ENCODE assay signal across 19 cellular contexts in the genomic region with DNA sequence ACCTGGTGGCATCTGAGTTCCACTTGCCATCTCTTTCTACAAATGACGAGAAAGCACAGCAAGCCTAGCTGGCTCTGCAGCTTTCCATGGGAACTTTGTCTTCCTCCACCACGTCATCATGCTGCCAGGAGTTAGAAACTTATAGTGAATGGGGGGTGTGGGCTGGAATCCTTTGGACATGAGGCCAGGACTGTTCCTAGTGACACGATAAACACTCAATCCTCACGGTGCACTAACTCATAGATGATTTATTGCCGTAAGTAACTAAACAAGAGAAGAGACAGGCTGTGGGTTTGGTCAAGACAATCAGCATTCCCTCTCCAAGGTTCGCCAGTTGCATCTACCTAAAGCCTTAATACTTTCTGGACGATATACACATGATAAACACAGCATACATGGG. TPM values are rescaled to one million over a fixed set of nuclear protein-coding genes. Genes with fewer than 3 reads are reported as not detected.
A peak's percentile ranks its signal among the peaks of the same experiment; 100 is the strongest.
DNase-seq lines count a peak whose midpoint lies in the region; ATAC-seq and TF ChIP-seq lines count a peak whose summit lies in the region.
"Had no signal": no experiment of that assay in that cellular context is flagged by ENCODE, and none has a peak within 500 bp of the region (broad histone marks: within the 10 kb centered on the region; RNA-seq: fewer than 3 reads in every experiment).

No MANE protein-coding gene starts in this region.

- no peaks in the 10 kb centered on the region for H3K27me3 Mint-ChIP-seq in activated naive CD4-positive, alpha-beta T cell treated with anti-CD3 and anti-CD28 coated beads, Interleukin-2, amount 10 ng/mL, durations not matched to agents 7 days and 5 days
- H3K27me3 Mint-ChIP-seq in T-cell (no peaks in the 10 kb centered on the region), type B pancreatic cell (no peaks in the 10 kb centered on the region)
- no peaks in the 10 kb centered on the region for H3K27me3 Mint-ChIP-seq in central memory CD8-positive, alpha-beta T cell
- H3K27me3 Mint-ChIP-seq: naive B cell had no signal

- CTCF ChIA-PET in activated naive CD4-positive, alpha-beta T cell treated with anti-CD3 and anti-CD28 coated beads, Interleukin-2, amount 10 ng/mL, durations not matched to agents 7 days and 5 days (lab: Charles Lee): interaction anchor here (0.6 to 13.5 kb wide), 2 partner anchors 23 to 46 kb away, joined by 3 to 246 read pairs; no protein-coding TSS in a partner anchor
- CTCF ChIA-PET in T-cell (lab: Charles Lee): interaction anchor here (0.7 to 4.1 kb wide), 6 partner anchors 19 to 32 kb away, joined by 3 to 15 read pairs (median 4); no protein-coding TSS in a partner anchor

- H3K4me3 Mint-ChIP-seq in activated naive CD4-positive, alpha-beta T cell treated with anti-CD3 and anti-CD28 coated beads, Interleukin-2, amount 10 ng/mL, durations not matched to agents 7 days and 5 days: no peak overlapping the region
- H3K4me3 Mint-ChIP-seq in T-cell (peak overlapping the region; percentile 34 to 81 (median 57)), type B pancreatic cell (no peak overlapping the region)
- H3K4me3 Mint-ChIP-seq in central memory CD8-positive, alpha-beta T cell: peak overlapping the region; percentile 29
- H3K4me3 Mint-ChIP-seq: naive B cell had no signal

- POLR2A ChIA-PET in T-cell (lab: Charles Lee): interaction anchor here in 1 of 2 donors (0.7 to 1.2 kb wide), 2 partner anchors 15 to 34 kb away, joined by 4 to 5 read pairs; no protein-coding TSS in a partner anchor

- no peaks in the 10 kb centered on the region for H3K9me3 Mint-ChIP-seq in activated naive CD4-positive, alpha-beta T cell treated with anti-CD3 and anti-CD28 coated beads, Interleukin-2, amount 10 ng/mL, durations not matched to agents 7 days and 5 days
- H3K9me3 Mint-ChIP-seq in T-cell: no peaks in the 10 kb centered on the region
- no peaks in the 10 kb centered on the region for H3K9me3 Mint-ChIP-seq in central memory CD8-positive, alpha-beta T cell
- no peaks in the 10 kb centered on the region for H3K9me3 Mint-ChIP-seq in type B pancreatic cell
- H3K9me3 Mint-ChIP-seq: naive B cell had no signal

- no peak for ATAC-seq in T-cell (replicated peaks in 1 of 4)
- no peak for ATAC-seq in central memory CD8-positive, alpha-beta T cell (replicated peaks; ENCODE audit: extremely low read depth, poor library complexity, severe bottlenecking)
- ATAC-seq: esophagus mucosa, gastrocnemius medialis, left ventricle myocardium superior had no signal

- H3K36me3 Mint-ChIP-seq in activated naive CD4-positive, alpha-beta T cell treated with anti-CD3 and anti-CD28 coated beads, Interleukin-2, amount 10 ng/mL, durations not matched to agents 7 days and 5 days: peaks cover 87% of the 10 kb centered on the region
- peaks cover 44% of the 10 kb centered on the region for H3K36me3 Mint-ChIP-seq in T-cell
- H3K36me3 Mint-ChIP-seq in central memory CD8-positive, alpha-beta T cell (ENCODE audit: insufficient read depth): peaks cover 52% of the 10 kb centered on the region
- H3K36me3 Mint-ChIP-seq in type B pancreatic cell: peaks cover 31% of the 10 kb centered on the region

- peak overlapping the region; percentile 94 for H3K27ac Mint-ChIP-seq in activated naive CD4-positive, alpha-beta T cell treated with anti-CD3 and anti-CD28 coated beads, Interleukin-2, amount 10 ng/mL, durations not matched to agents 7 days and 5 days
- H3K27ac Mint-ChIP-seq in T-cell: peak overlapping the region; percentile 91 to 98
- H3K27ac Mint-ChIP-seq in central memory CD8-positive, alpha-beta T cell (ENCODE audit: low read depth): peak overlapping the region; percentile 80
- peak overlapping the region; percentile 71 for H3K27ac Mint-ChIP-seq in type B pancreatic cell

- TF ChIP-seq CTCF in type B pancreatic cell (conservative IDR thresholded peaks at IDR 0.05): no peak

- DNase-seq in activated naive CD4-positive, alpha-beta T cell treated with anti-CD3 and anti-CD28 coated beads, Interleukin-2, amount 10 ng/mL, durations not matched to agents 7 days and 5 days: no peak
- no peak for DNase-seq in activated naive CD4-positive, alpha-beta T cell (lab: John Stamatoyannopoulos, UW)
- no peak for DNase-seq in T-cell
- no peak for DNase-seq in central memory CD8-positive, alpha-beta T cell (ENCODE audit: low spot score in 2 of 2)
- DNase-seq in type B pancreatic cell (ENCODE audit: extremely low spot score, unreplicated experiment): no peak
- no peak for DNase-seq in C1 segment of cervical spinal cord (lab: John Stamatoyannopoulos, UW)
- no peak for DNase-seq in HT-29 (ENCODE audit: low spot score)
- DNase-seq: DMS 273 treated with DMSO at 0.1 percent for 48 hours; effector memory CD4-positive, alpha-beta T cell; gastrocnemius medialis; HCEC 1CT; hippocampal formation; left ventricle myocardium superior; naive B cell; NCI-H1694 treated with DMSO at 0.1 percent for 48 hours; NCI-H524 treated with DMSO at 0.1 percent for 48 hours; spleen; stimulated activated CD4-positive, alpha-beta T cell treated with anti-CD3 and anti-CD28 coated beads, Interleukin-4, amount 100 ng/mL, for 1 hour had no signal

- H3K4me1 Mint-ChIP-seq in activated naive CD4-positive, alpha-beta T cell treated with anti-CD3 and anti-CD28 coated beads, Interleukin-2, amount 10 ng/mL, durations not matched to agents 7 days and 5 days: peaks cover 93% of the 10 kb centered on the region
- H3K4me1 Mint-ChIP-seq in T-cell (peaks cover 89 to 95% (median 93%) of the 10 kb centered on the region in 3 donors), type B pancreatic cell (ENCODE audit: unreplicated experiment) (peaks cover 10% of the 10 kb centered on the region)
- H3K4me1 Mint-ChIP-seq in central memory CD8-positive, alpha-beta T cell: peaks cover 70% of the 10 kb centered on the region

RNA-seq across cellular contexts. Expression of a gene that starts 50.6 kb away (rescaled TPM):
- total RNA-seq in T-cell: 100 to 1,000 TPM in 3 of 5 donors, 10 to 100 TPM in 2; 78.5 to 218 (median 101) TPM
- 15.1 and 16.0 TPM in 2 replicates for total RNA-seq in type B pancreatic cell (ENCODE audit: low replicate concordance)
- total RNA-seq in HT-29 (2014; rRNA removed; shearing (Covaris generic)): 5.7 and 7.0 TPM in 2 replicates

RNA-seq across cellular contexts. Expression of a gene that starts 50.9 kb away (rescaled TPM):
- total RNA-seq in T-cell: 10 to 100 TPM; 13.1 to 19.0 (median 14.4) TPM
- 30.0 and 30.2 TPM in 2 replicates for total RNA-seq in type B pancreatic cell (ENCODE audit: low replicate concordance)
- 2.2 and 2.7 TPM in 2 replicates for total RNA-seq in HT-29 (2014; rRNA removed; shearing (Covaris generic))

Comparison
In these comparisons a context has a peak if more than half of its experiments do, and no peak if none do; other contexts are left out.
1. H3K4me3 Mint-ChIP-seq: peak in T-cell (3 of 3) and central memory CD8-positive, alpha-beta T cell (single experiment); none in activated naive CD4-positive, alpha-beta T cell treated with anti-CD3 and anti-CD28 coated beads, Interleukin-2, amount 10 ng/mL, durations not matched to agents 7 days and 5 days (single experiment) and type B pancreatic cell (single experiment).
2. Peak in every context shown above with its lines, with median percentiles within 50 percentile points of each other: H3K27ac Mint-ChIP-seq.